11 cellular contexts compared by ENCODE assay signal in genomic region chr4:88600129-88600849, GRCh38. TPM values are rescaled to one million over a fixed set of nuclear protein-coding genes. Genes with fewer than 3 reads are reported as not detected.
DNase-seq lines count a peak whose midpoint lies in the region; ATAC-seq and TF ChIP-seq lines count a peak whose summit lies in the region.
"Had no signal": no experiment of that assay in that cellular context is flagged by ENCODE, and none has a peak within 500 bp of the region (broad histone marks: within the 10 kb centered on the region; RNA-seq: fewer than 3 reads in every experiment).

No MANE protein-coding gene starts in this region.

- H3K4me1 ChIP-seq in suprapubic skin (peaks cover 37% of the 10 kb centered on the region), mucosa of descending colon (ENCODE audit: low read depth) (no peaks in the 10 kb centered on the region)

- no peak overlapping the region for H3K27ac Mint-ChIP-seq in activated CD8-positive, alpha-beta T cell treated with anti-CD3 and anti-CD28 coated beads for 36 hours
- H3K27ac Mint-ChIP-seq in activated CD8-positive, alpha-beta T cell treated with anti-CD3 and anti-CD28 coated beads, Interleukin-2, amount 10 ng/mL, durations not matched to agents 7 days and 5 days = no peak overlapping the region
- H3K27ac Mint-ChIP-seq in activated T-helper 17 cell treated with anti-CD3 and anti-CD28 coated beads, Interleukin-2, amount 50 U/mL, for 72 hours = peak overlapping the region; percentile 44

- no peaks in the 10 kb centered on the region for H3K27me3 Mint-ChIP-seq in activated CD8-positive, alpha-beta T cell treated with anti-CD3 and anti-CD28 coated beads for 36 hours
- H3K27me3 Mint-ChIP-seq in activated CD8-positive, alpha-beta T cell treated with anti-CD3 and anti-CD28 coated beads, Interleukin-2, amount 10 ng/mL, durations not matched to agents 7 days and 5 days (ENCODE audit: low read depth) = no peaks in the 10 kb centered on the region
- no peaks in the 10 kb centered on the region for H3K27me3 Mint-ChIP-seq in activated T-helper 17 cell treated with anti-CD3 and anti-CD28 coated beads, Interleukin-2, amount 50 U/mL, for 72 hours

- TF ChIP-seq POLR2A in suprapubic skin (IDR thresholded peaks at IDR 0.05) = no peak

- peaks cover 59% of the 10 kb centered on the region for H3K36me3 Mint-ChIP-seq in activated CD8-positive, alpha-beta T cell treated with anti-CD3 and anti-CD28 coated beads for 36 hours (ENCODE audit: low read depth)
- peaks cover 56% of the 10 kb centered on the region for H3K36me3 Mint-ChIP-seq in activated CD8-positive, alpha-beta T cell treated with anti-CD3 and anti-CD28 coated beads, Interleukin-2, amount 10 ng/mL, durations not matched to agents 7 days and 5 days (ENCODE audit: low read depth)
- peaks cover 92% of the 10 kb centered on the region for H3K36me3 Mint-ChIP-seq in activated T-helper 17 cell treated with anti-CD3 and anti-CD28 coated beads, Interleukin-2, amount 50 U/mL, for 72 hours (ENCODE audit: low read depth)

- 55% methylated on average over 2 of the region's 2 CpGs for WGBS in suprapubic skin

- DNase-seq in activated CD8-positive, alpha-beta T cell treated with anti-CD3 and anti-CD28 coated beads for 36 hours = no peak
- DNase-seq in activated CD8-positive, alpha-beta T cell treated with anti-CD3 and anti-CD28 coated beads, Interleukin-2, amount 10 ng/mL, durations not matched to agents 7 days and 5 days = no peak
- peak; percentile 43 for DNase-seq in hepatic stellate cell (ENCODE audit: low spot score)
- DNase-seq in suprapubic skin (ENCODE audit: low spot score in 2 of 2) = no peak
- DNase-seq in NCI-H226 = no peak
- no peak for DNase-seq in retina
- no peak for DNase-seq in mucosa of descending colon
- DNase-seq: activated effector memory CD4-positive, alpha-beta T cell treated with anti-CD3 and anti-CD28 coated beads, Interleukin-2, amount 50 U/mL, for 16 hours; left colon had no signal

- ATAC-seq in activated CD8-positive, alpha-beta T cell treated with anti-CD3 and anti-CD28 coated beads for 36 hours = no peak
- ATAC-seq in activated CD8-positive, alpha-beta T cell treated with anti-CD3 and anti-CD28 coated beads, Interleukin-2, amount 10 ng/mL, durations not matched to agents 7 days and 5 days = no peak
- peak; percentile 20 for ATAC-seq in activated T-helper 17 cell treated with anti-CD3 and anti-CD28 coated beads, Interleukin-2, amount 50 U/mL, for 72 hours (replicated peaks)
- no peak for ATAC-seq in mucosa of descending colon
- ATAC-seq: left colon had no signal

- H3K36me3 ChIP-seq in suprapubic skin (peaks cover 28% of the 10 kb centered on the region), mucosa of descending colon (ENCODE audit: low read depth) (no peaks in the 10 kb centered on the region)

- peaks cover 75% of the 10 kb centered on the region for H3K4me1 Mint-ChIP-seq in activated CD8-positive, alpha-beta T cell treated with anti-CD3 and anti-CD28 coated beads for 36 hours (ENCODE audit: low read depth)
- peaks cover 48% of the 10 kb centered on the region for H3K4me1 Mint-ChIP-seq in activated CD8-positive, alpha-beta T cell treated with anti-CD3 and anti-CD28 coated beads, Interleukin-2, amount 10 ng/mL, durations not matched to agents 7 days and 5 days (ENCODE audit: low read depth)
- H3K4me1 Mint-ChIP-seq in activated T-helper 17 cell treated with anti-CD3 and anti-CD28 coated beads, Interleukin-2, amount 50 U/mL, for 72 hours = peaks cover 49% of the 10 kb centered on the region

- peak overlapping the region; percentile 61 for H3K27ac ChIP-seq in suprapubic skin
- H3K27ac ChIP-seq: BLaER1 had no signal

- H3K4me3 ChIP-seq in suprapubic skin = no peak overlapping the region
- no peak overlapping the region for H3K4me3 ChIP-seq in mucosa of descending colon
- H3K4me3 ChIP-seq: BLaER1 had no signal

- TF ChIP-seq CTCF in activated CD8-positive, alpha-beta T cell treated with anti-CD3 and anti-CD28 coated beads for 36 hours (IDR thresholded peaks at IDR 0.05) = no peak
- TF ChIP-seq CTCF in suprapubic skin (IDR thresholded peaks at IDR 0.05) (no peak), mucosa of descending colon (IDR thresholded peaks at IDR 0.05) (no peak)

- intact Hi-C loops in activated CD8-positive, alpha-beta T cell treated with anti-CD3 and anti-CD28 coated beads for 36 hours (cut with micrococcal nuclease) = no loop called here
- intact Hi-C loops in mucosa of descending colon (cut with DNase I, micrococcal nuclease) = no loop called here

- peak overlapping the region; percentile 51 for H3K4me3 Mint-ChIP-seq in activated CD8-positive, alpha-beta T cell treated with anti-CD3 and anti-CD28 coated beads for 36 hours
- no peak overlapping the region for H3K4me3 Mint-ChIP-seq in activated CD8-positive, alpha-beta T cell treated with anti-CD3 and anti-CD28 coated beads, Interleukin-2, amount 10 ng/mL, durations not matched to agents 7 days and 5 days
- peak overlapping the region; percentile 74 for H3K4me3 Mint-ChIP-seq in activated T-helper 17 cell treated with anti-CD3 and anti-CD28 coated beads, Interleukin-2, amount 50 U/mL, for 72 hours

- H3K27me3 ChIP-seq in suprapubic skin = no peaks in the 10 kb centered on the region
- H3K27me3 ChIP-seq: BLaER1 had no signal

- POLR2A ChIA-PET in activated CD8-positive, alpha-beta T cell treated with anti-CD3 and anti-CD28 coated beads for 36 hours (lab: Charles Lee) = interaction anchor here (1.0 to 3.6 kb wide), 3 partner anchors 9 to 13 kb away, joined by 3 to 11 read pairs (median 4); partner anchors contain the start of gene HERC3
- POLR2A ChIA-PET in activated CD8-positive, alpha-beta T cell treated with anti-CD3 and anti-CD28 coated beads, Interleukin-2, amount 10 ng/mL, durations not matched to agents 7 days and 5 days (lab: Charles Lee) = interaction anchor here (0.9 to 1.4 kb wide), 2 partner anchors 11 to 316 kb away, joined by 3 to 4 read pairs; partner anchors contain the start of gene PPM1K

- H3K9me3 ChIP-seq in suprapubic skin (no peaks in the 10 kb centered on the region), mucosa of descending colon (no peaks in the 10 kb centered on the region)

- no peaks in the 10 kb centered on the region for H3K9me3 Mint-ChIP-seq in activated CD8-positive, alpha-beta T cell treated with anti-CD3 and anti-CD28 coated beads for 36 hours
- no peaks in the 10 kb centered on the region for H3K9me3 Mint-ChIP-seq in activated CD8-positive, alpha-beta T cell treated with anti-CD3 and anti-CD28 coated beads, Interleukin-2, amount 10 ng/mL, durations not matched to agents 7 days and 5 days (ENCODE audit: insufficient read depth)
- H3K9me3 Mint-ChIP-seq in activated T-helper 17 cell treated with anti-CD3 and anti-CD28 coated beads, Interleukin-2, amount 50 U/mL, for 72 hours = no peaks in the 10 kb centered on the region

- TF ChIP-seq EP300 in suprapubic skin (IDR thresholded peaks at IDR 0.05) = no peak

- CTCF ChIA-PET in activated CD8-positive, alpha-beta T cell treated with anti-CD3 and anti-CD28 coated beads for 36 hours (lab: Charles Lee) = interaction anchor here (1.0 to 4.5 kb wide), 3 partner anchors 12 to 61 kb away, joined by 3 to 24 read pairs (median 6); no protein-coding TSS in a partner anchor
- CTCF ChIA-PET in activated CD8-positive, alpha-beta T cell treated with anti-CD3 and anti-CD28 coated beads, Interleukin-2, amount 10 ng/mL, durations not matched to agents 7 days and 5 days (lab: Charles Lee) = interaction anchor here (1.0 to 4.4 kb wide), 5 partner anchors 12 to 381 kb away, joined by 3 to 25 read pairs (median 7); no protein-coding TSS in a partner anchor

RNA-seq across cellular contexts. Expression of gene HERC3, which starts 8.0 kb away (rescaled TPM):
- total RNA-seq in activated CD8-positive, alpha-beta T cell treated with anti-CD3 and anti-CD28 coated beads for 36 hours = 10 to 100 TPM; 59.7 to 66.4 TPM
- 10 to 100 TPM; 22.7 to 26.1 TPM for total RNA-seq in activated CD8-positive, alpha-beta T cell treated with anti-CD3 and anti-CD28 coated beads, Interleukin-2, amount 10 ng/mL, durations not matched to agents 7 days and 5 days
- total RNA-seq in activated T-helper 17 cell treated with anti-CD3 and anti-CD28 coated beads, Interleukin-2, amount 50 U/mL, for 72 hours = 100 to 1,000 TPM in 1 of 2 donors, 10 to 100 TPM in 1; 31.6 to 159 TPM
- total RNA-seq in suprapubic skin (100 to 1,000 TPM in 1 of 4 donors, 10 to 100 TPM in 3; 41.6 to 110 (median 48.0) TPM), mucosa of descending colon (10 to 100 TPM; 49.1 to 51.6 (median 50.6) TPM)
